Comparison of ENCODE assay signal across 11 cellular contexts in the genomic region with DNA sequence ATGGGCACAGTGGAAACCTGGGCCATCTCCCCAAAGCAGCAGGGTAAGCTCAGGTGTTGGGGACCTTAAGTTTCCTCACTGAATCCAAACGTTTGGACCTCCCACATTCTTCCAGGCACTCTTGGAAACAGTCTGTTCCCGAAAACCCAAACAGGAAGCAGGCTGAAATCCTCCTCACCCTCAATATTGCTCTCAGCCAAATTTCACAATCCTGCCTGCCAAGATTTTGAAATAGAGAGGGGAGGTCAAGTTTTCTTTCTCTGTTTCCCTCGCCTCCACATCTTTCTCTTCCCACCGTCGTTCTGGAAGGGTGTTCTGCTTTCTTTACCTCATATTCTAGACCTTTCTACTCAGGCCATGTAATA.
DNase-seq lines count a peak whose midpoint lies in the region; ATAC-seq, FAIRE-seq and TF ChIP-seq lines count a peak whose summit lies in the region.
"Had no signal": no experiment of that assay in that cellular context is flagged by ENCODE, and none has a peak within 500 bp of the region (broad histone marks: within the 10 kb centered on the region; RNA-seq: fewer than 3 reads in every experiment).

No MANE protein-coding gene starts in this region.

- FAIRE-seq in bronchial epithelial cell (lab: Jason Lieb, UNC): no peak

- no peaks in the 10 kb centered on the region for H3K36me3 ChIP-seq in bronchial epithelial cell (ENCODE audit: control insufficient read depth, insufficient read depth, low read length)

- no peak for TF ChIP-seq CTCF in bronchial epithelial cell (IDR thresholded peaks at IDR 0.05; ENCODE audit: insufficient read depth, low read length, severe bottlenecking)

- ATAC-seq in GM18907 (IDR thresholded peaks at IDR 0.05; ENCODE audit: unreplicated experiment) (no peak), HG02623 (IDR thresholded peaks at IDR 0.05; ENCODE audit: unreplicated experiment) (no peak), GM21825 (IDR thresholded peaks at IDR 0.05; ENCODE audit: unreplicated experiment) (no peak)

- no peaks in the 10 kb centered on the region for H3K27me3 ChIP-seq in bronchial epithelial cell (ENCODE audit: control insufficient read depth, insufficient read depth, low read length)

- DNase-seq in GM03348 (ENCODE audit: low spot score) (peak; percentile 31), bronchial epithelial cell (ENCODE audit: low read depth) (peak; percentile 38), iris pigment epithelial cell (ENCODE audit: low read depth) (peak; percentile 74), skeletal muscle cell (ENCODE audit: low read depth) (peak; percentile 61)
- DNase-seq in stimulated activated CD4-positive, alpha-beta T cell treated with anti-CD3 and anti-CD28 coated beads, Interleukin-1b, Interleukin-23, amount 100 ng/mL, for 48 hours: no peak
- DNase-seq: activated naive CD4-positive, alpha-beta T cell treated with anti-CD3 and anti-CD28 coated beads, Interleukin-2, amount 10 ng/mL, durations not matched to agents 7 days and 5 days; CD4-positive, CD25-positive, alpha-beta regulatory T cell; dermis blood vessel endothelial cell had no signal

- H3K4me3 ChIP-seq in bronchial epithelial cell (ENCODE audit: low read depth, low read length) (no peak overlapping the region), skeletal muscle cell (ENCODE audit: low read depth, low read length) (no peak overlapping the region)
